Comparison of ENCODE assay signal across 16 cellular contexts in the genomic region with DNA sequence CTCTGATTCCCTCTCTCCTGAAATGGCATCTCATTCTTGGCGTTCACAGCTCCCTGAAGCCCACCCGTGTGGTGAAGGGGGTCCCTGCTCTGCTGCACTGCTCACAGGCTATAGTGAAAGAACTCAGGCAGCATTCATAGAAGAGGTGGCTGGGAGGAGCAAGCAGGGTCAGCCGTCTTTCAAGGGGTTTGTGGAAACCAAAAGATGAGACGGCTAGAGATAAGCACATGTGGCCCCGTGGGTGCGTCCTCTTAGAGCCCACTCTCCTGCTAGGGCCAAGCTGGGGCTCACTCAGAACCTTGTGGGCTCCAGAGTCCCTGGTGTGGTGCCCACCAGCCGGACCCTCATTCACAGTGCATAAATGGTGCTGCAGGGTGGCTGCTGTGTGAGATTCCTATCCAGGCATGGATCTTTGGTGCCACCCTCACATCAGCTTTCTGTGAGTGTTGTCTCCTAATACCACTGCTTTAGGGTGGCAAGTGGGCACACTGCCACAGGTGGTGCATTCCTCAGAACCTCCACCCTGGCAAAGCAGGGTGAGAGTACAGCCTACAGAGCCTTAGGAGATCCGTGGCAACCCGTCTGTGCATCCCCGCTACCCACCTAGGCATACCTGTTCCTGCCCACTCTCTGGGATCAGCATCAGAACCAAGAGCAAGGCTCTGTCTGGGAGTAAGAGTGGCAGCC. TPM values are rescaled to one million over a fixed set of nuclear protein-coding genes. Genes with fewer than 3 reads are reported as not detected.
DNase-seq lines count a peak whose midpoint lies in the region; ATAC-seq, FAIRE-seq and TF ChIP-seq lines count a peak whose summit lies in the region.
"Had no signal": no experiment of that assay in that cellular context is flagged by ENCODE, and none has a peak within 500 bp of the region (broad histone marks: within the 10 kb centered on the region; RNA-seq: fewer than 3 reads in every experiment).

No MANE protein-coding gene starts in this region.

- peak overlapping the region; percentile 89 for H3K4me2 ChIP-seq in OCI-LY1 (ENCODE audit: low read length)

- H2AFZ ChIP-seq in OCI-LY1 (ENCODE audit: low read length), result no peak overlapping the region

- no peaks in the 10 kb centered on the region for H3K9me2 ChIP-seq in OCI-LY1 (ENCODE audit: low read depth, low read length)

- H3K79me2 ChIP-seq in OCI-LY1 (ENCODE audit: insufficient read depth, low read length), result no peaks in the 10 kb centered on the region

- peak overlapping the region in 5 of 7 donors; percentile 57 to 79 (median 68) for H3K27ac Mint-ChIP-seq in CD14-positive monocyte
- H3K27ac Mint-ChIP-seq: HFFc6; natural killer cell treated with Interleukin-12 subunit alpha and Interleukin-12 subunit beta and Interleukin-15 and Interleukin-18, amount 100 ng/mL, for 72 hours had no signal

- TF ChIP-seq CTCF in CD14-positive monocyte (IDR thresholded peaks at IDR 0.05), result no peak
- TF ChIP-seq CTCF in OCI-LY1 (IDR thresholded peaks at IDR 0.05; ENCODE audit: low read length), result no peak
- no peak for TF ChIP-seq CTCF in colonic mucosa (IDR thresholded peaks at IDR 0.05)
- TF ChIP-seq CTCF in pancreas (IDR thresholded peaks at IDR 0.05), result no peak

- WGBS in pancreas, 2 donors, result 80% methylated on average over 10 of the region's 10 CpGs

- FAIRE-seq in pancreas (lab: Jason Lieb, UNC), result no peak

- no peak for DNase-seq in CD14-positive monocyte (ENCODE audit: low spot score)
- no peak for DNase-seq in colonic mucosa
- DNase-seq in pancreas, result peak in 1 of 6 donors; percentile 37
- DNase-seq in NCI-H146 treated with DMSO at 0.1 percent for 48 hours (lab: John Stamatoyannopoulos, UW; ENCODE audit: unreplicated experiment), result no peak
- DNase-seq in mucosa of gallbladder (ENCODE audit: low spot score), result no peak
- no peak for DNase-seq in COR-L47 (lab: John Stamatoyannopoulos, UW)
- DNase-seq: activated CD8-positive, alpha-beta memory T cell treated with anti-CD3 and anti-CD28 coated beads, Interleukin-2, amount 50 U/mL, for 4 hours; gastrocnemius medialis; HFFc6; kidney glomerular epithelial cell; NCI-H2171 treated with DMSO at 0.1 percent for 48 hours had no signal

- intact Hi-C loops in CD14-positive monocyte (cut with micrococcal nuclease) (no loop called here), colonic mucosa (cut with DNase I) (no loop called here), pancreas (cut with DNase I) (no loop called here)

- no peak for ATAC-seq in pancreas
- no peak for ATAC-seq in GM21447 (IDR thresholded peaks at IDR 0.05; ENCODE audit: unreplicated experiment)
- ATAC-seq: gastrocnemius medialis had no signal

- H3K27me3 Mint-ChIP-seq in CD14-positive monocyte (ENCODE audit: low read depth in 3 of 3), result peaks cover 0 to 2% (median 0%) of the 10 kb centered on the region in 3 donors

- H3K9me3 ChIP-seq in OCI-LY1 (ENCODE audit: low read length) (no peaks in the 10 kb centered on the region), colonic mucosa (no peaks in the 10 kb centered on the region), pancreas (no peaks in the 10 kb centered on the region)
- H3K9me3 ChIP-seq: gastrocnemius medialis had no signal

- H3K4me3 ChIP-seq in OCI-LY1 (ENCODE audit: low read depth, low read length, poor library complexity, severe bottlenecking), result peak overlapping the region; percentile 3
- H3K4me3 ChIP-seq in colonic mucosa, result no peak overlapping the region
- no peak overlapping the region for H3K4me3 ChIP-seq in pancreas
- H3K4me3 ChIP-seq: coronary artery, gastrocnemius medialis had no signal

- H3K36me3 ChIP-seq in OCI-LY1 (ENCODE audit: insufficient read depth, low read length), result no peaks in the 10 kb centered on the region
- no peaks in the 10 kb centered on the region for H3K36me3 ChIP-seq in colonic mucosa
- H3K36me3 ChIP-seq in pancreas, result no peaks in the 10 kb centered on the region
- H3K36me3 ChIP-seq: gastrocnemius medialis had no signal

- peaks cover 4% of the 10 kb centered on the region; the same call in 1 of the 2 replicates for H3F3A ChIP-seq in OCI-LY1 (ENCODE audit: insufficient read depth, low read length)

- peaks cover 85% of the 10 kb centered on the region for H3K4me1 Mint-ChIP-seq in CD14-positive monocyte

- H3K27ac ChIP-seq in OCI-LY1 (ENCODE audit: low read depth, low read length, poor library complexity, severe bottlenecking), result peak overlapping the region; percentile 99
- peak overlapping the region; percentile 85 for H3K27ac ChIP-seq in colonic mucosa
- peak overlapping the region in 3 of 4 donors; percentile 20 to 79 (median 70) for H3K27ac ChIP-seq in pancreas
- H3K27ac ChIP-seq: gastrocnemius medialis had no signal

- H4K20me1 ChIP-seq in OCI-LY1 (ENCODE audit: insufficient read depth, low read length), result no peaks in the 10 kb centered on the region

- peak overlapping the region; percentile 62 for H3K9ac ChIP-seq in OCI-LY1 (ENCODE audit: low read length)
- peak overlapping the region; percentile 37 to 72 for H3K9ac ChIP-seq in colonic mucosa (ENCODE audit: low read depth in 2 of 2, low read length in 2 of 2)

- peak overlapping the region in 1 of 2 donors; percentile 27 for H3K4me3 Mint-ChIP-seq in CD14-positive monocyte
- H3K4me3 Mint-ChIP-seq: HFFc6; natural killer cell treated with Interleukin-12 subunit alpha and Interleukin-12 subunit beta and Interleukin-15 and Interleukin-18, amount 100 ng/mL, for 72 hours had no signal

- H3K4me1 ChIP-seq in OCI-LY1 (ENCODE audit: insufficient read depth, low read length, severe bottlenecking), result peaks cover 76% of the 10 kb centered on the region
- H3K4me1 ChIP-seq in colonic mucosa, result peaks cover 34% of the 10 kb centered on the region
- peaks cover 24 to 64% (median 33%) of the 10 kb centered on the region in 3 donors for H3K4me1 ChIP-seq in pancreas

- peaks cover 10 to 11% of the 10 kb centered on the region in 2 donors for H3K36me3 Mint-ChIP-seq in CD14-positive monocyte
- H3K36me3 Mint-ChIP-seq: natural killer cell treated with Interleukin-12 subunit alpha and Interleukin-12 subunit beta and Interleukin-15 and Interleukin-18, amount 100 ng/mL, for 72 hours had no signal

- H3K9me3 Mint-ChIP-seq in CD14-positive monocyte, result peaks cover 0 to 4% (median 0%) of the 10 kb centered on the region in 7 donors
- H3K9me3 Mint-ChIP-seq: HFFc6; natural killer cell treated with Interleukin-12 subunit alpha and Interleukin-12 subunit beta and Interleukin-15 and Interleukin-18, amount 100 ng/mL, for 72 hours had no signal

- no peaks in the 10 kb centered on the region for H3K27me3 ChIP-seq in OCI-LY1 (ENCODE audit: insufficient read depth, low read length)
- no peaks in the 10 kb centered on the region for H3K27me3 ChIP-seq in colonic mucosa
- no peaks in the 10 kb centered on the region for H3K27me3 ChIP-seq in pancreas
- H3K27me3 ChIP-seq: gastrocnemius medialis had no signal

RNA-seq across cellular contexts. Expression of a gene that starts 11.2 kb away (rescaled TPM):
- polyA plus RNA-seq in CD14-positive monocyte, result 10 to 100 TPM; 13.2 to 22.0 TPM
- 100 to 1,000 TPM; 102 to 141 TPM for total RNA-seq in colonic mucosa
- total RNA-seq in pancreas, result 10 to 100 TPM; 33.1 to 63.9 (median 38.4) TPM
- polyA plus RNA-seq in pancreas, result 10 to 100 TPM; 32.5 to 39.3 TPM
- total RNA-seq in mucosa of gallbladder, result 79.7 TPM

RNA-seq across cellular contexts. Expression of a gene that starts 43.8 kb away (rescaled TPM):
- 100 to 1,000 TPM; 169 to 197 TPM for polyA plus RNA-seq in CD14-positive monocyte
- 100 to 1,000 TPM; 212 to 216 TPM for total RNA-seq in colonic mucosa
- total RNA-seq in pancreas, result 10 to 100 TPM; 70.4 to 88.6 (median 79.3) TPM
- 100 to 1,000 TPM; 153 to 162 TPM for polyA plus RNA-seq in pancreas
- total RNA-seq in mucosa of gallbladder, result 106 TPM

RNA-seq across cellular contexts. Expression of a gene that starts 44.1 kb away (rescaled TPM):
- under 1 TPM; 0.53 to 0.91 TPM for polyA plus RNA-seq in CD14-positive monocyte
- 10 to 100 TPM; 14.4 to 18.6 TPM for total RNA-seq in colonic mucosa
- 1 to 10 TPM; 2.6 to 7.0 (median 4.4) TPM for total RNA-seq in pancreas
- polyA plus RNA-seq in pancreas, result 1 to 10 TPM; 2.0 to 3.3 TPM
- total RNA-seq in mucosa of gallbladder, result 12.6 TPM

RNA-seq across cellular contexts. Expression of a gene that starts 59.4 kb away (rescaled TPM):
- under 1 TPM in 1 of 2 donors, not detected in 1; 0.08 TPM for polyA plus RNA-seq in CD14-positive monocyte
- 1 to 10 TPM in 1 of 2 donors, under 1 TPM in 1; 0.35 to 1.2 TPM for total RNA-seq in colonic mucosa
- under 1 TPM in 4 of 6 donors, not detected in 2; 0.19 to 0.46 (median 0.35) TPM for total RNA-seq in pancreas
- polyA plus RNA-seq in pancreas, result 1 to 10 TPM; 1.3 to 2.4 TPM
- 0.32 TPM for total RNA-seq in mucosa of gallbladder
- total RNA-seq: gastrocnemius medialis, LHCN-M2 had no signal
